Comparison of ENCODE assay signal across 8 cellular contexts in genomic region chr19:45419396-45419795, GRCh38. TPM values are rescaled to one million over a fixed set of nuclear protein-coding genes. Genes with fewer than 3 reads are reported as not detected.
A peak's percentile ranks its signal among the peaks of the same experiment; 100 is the strongest.
DNase-seq lines count a peak whose midpoint lies in the region; ATAC-seq and TF ChIP-seq lines count a peak whose summit lies in the region.

No MANE protein-coding gene starts in this region.

- peaks cover 21% of the 10 kb centered on the region for H3K79me2 ChIP-seq in OCI-LY3 (ENCODE audit: low read length)

- H3K4me1 Mint-ChIP-seq in activated CD4-positive, alpha-beta T cell treated with anti-CD3 and anti-CD28 coated beads, Interleukin-2, amount 10 ng/mL, durations not matched to agents 7 days and 5 days, result peaks cover 54% of the 10 kb centered on the region

- WGBS in spleen, 5 donors, result 3 to 14% (median 9%) methylated on average over 3 to 4 of the region's 4 CpGs

- H3K36me3 ChIP-seq in OCI-LY3 (replicated peaks; ENCODE audit: low read depth, low read length) (peaks cover 40% of the 10 kb centered on the region), spleen (peaks cover 0 to 83% (median 37%) of the 10 kb centered on the region in 6 donors), left ventricle myocardium inferior (peaks cover 56% of the 10 kb centered on the region)

- H3K4me3 ChIP-seq in OCI-LY3 (ENCODE audit: low read length) (peak overlapping the region; percentile 48), spleen (peak overlapping the region in 1 of 8 donors; percentile 32), left ventricle myocardium inferior (no peak overlapping the region)

- no peak for TF ChIP-seq CTCF in OCI-LY3 (IDR thresholded peaks at IDR 0.05; ENCODE audit: low read depth, low read length)
- no peak for TF ChIP-seq CTCF in spleen (IDR thresholded peaks at IDR 0.05 in 8 of 11, conservative IDR thresholded peaks at IDR 0.05 in 3 of 11)
- no peak for TF ChIP-seq CTCF in left ventricle myocardium inferior (IDR thresholded peaks at IDR 0.05; ENCODE audit: borderline replicate concordance)

- H2AFZ ChIP-seq in OCI-LY3 (ENCODE audit: low read depth, low read length), result no peak overlapping the region

- intact Hi-C loops in spleen (cut with DNase I; ENCODE audit: low total_unique reads), result no loop called here
- intact Hi-C loops in left ventricle myocardium inferior (cut with micrococcal nuclease), result no loop called here

- H3K27ac Mint-ChIP-seq in activated CD4-positive, alpha-beta T cell treated with anti-CD3 and anti-CD28 coated beads, Interleukin-2, amount 10 ng/mL, durations not matched to agents 7 days and 5 days, result peak overlapping the region; percentile 84

- TF ChIP-seq POLR2A in spleen (IDR thresholded peaks at IDR 0.05), result no peak

- H4K20me1 ChIP-seq in OCI-LY3 (ENCODE audit: insufficient read depth, low read length), result no peaks in the 10 kb centered on the region

- H3K4me3 Mint-ChIP-seq in activated CD4-positive, alpha-beta T cell treated with anti-CD3 and anti-CD28 coated beads, Interleukin-2, amount 10 ng/mL, durations not matched to agents 7 days and 5 days, result peak overlapping the region; percentile 30

- DNase-seq in activated CD4-positive, alpha-beta T cell treated with anti-CD3 and anti-CD28 coated beads, Interleukin-2, amount 10 ng/mL, durations not matched to agents 7 days and 5 days, result peak; percentile 38
- DNase-seq in activated CD4-positive, alpha-beta T cell treated with anti-CD3 and anti-CD28 coated beads for 4 hours, result no peak
- DNase-seq in spleen (peak; percentile 86), left ventricle myocardium inferior (no peak)
- DNase-seq in stimulated activated CD4-positive, alpha-beta T cell treated with anti-CD3 and anti-CD28 coated beads, Interleukin-4, amount 100 ng/mL, for 24 hours, result no peak

- peak overlapping the region; percentile 58 for H3K9ac ChIP-seq in OCI-LY3 (ENCODE audit: low read length)

- H3K27ac ChIP-seq in OCI-LY3 (ENCODE audit: low read length), result peak overlapping the region; percentile 78
- peak overlapping the region in 6 of 8 donors; percentile 29 to 81 (median 68) for H3K27ac ChIP-seq in spleen
- H3K27ac ChIP-seq in left ventricle myocardium inferior (replicated peaks), result no peak overlapping the region

- H3K27me3 ChIP-seq in OCI-LY3 (ENCODE audit: low read depth, low read length), result no peaks in the 10 kb centered on the region
- no peaks in the 10 kb centered on the region for H3K27me3 ChIP-seq in spleen (replicated peaks in 1 of 7)
- H3K27me3 ChIP-seq in left ventricle myocardium inferior (ENCODE audit: low read depth), result no peaks in the 10 kb centered on the region

- peaks cover 32% of the 10 kb centered on the region for H3K36me3 Mint-ChIP-seq in activated CD4-positive, alpha-beta T cell treated with anti-CD3 and anti-CD28 coated beads, Interleukin-2, amount 10 ng/mL, durations not matched to agents 7 days and 5 days (ENCODE audit: low read depth)

- ATAC-seq in HG02588 (IDR thresholded peaks at IDR 0.05; ENCODE audit: unreplicated experiment), result peak; percentile 43
- no peak for ATAC-seq in GM21786 (IDR thresholded peaks at IDR 0.05; ENCODE audit: unreplicated experiment)

- peak overlapping the region; percentile 73 for H3K4me2 ChIP-seq in OCI-LY3 (ENCODE audit: low read length)

- CTCF ChIA-PET in activated CD4-positive, alpha-beta T cell treated with anti-CD3 and anti-CD28 coated beads, Interleukin-2, amount 10 ng/mL, durations not matched to agents 7 days and 5 days (lab: Charles Lee), result interaction anchor here (0.5 to 1.1 kb wide), 3 partner anchors 18 to 261 kb away, joined by 3 to 4 read pairs (median 3); no protein-coding TSS in a partner anchor

- H3K9me3 Mint-ChIP-seq in activated CD4-positive, alpha-beta T cell treated with anti-CD3 and anti-CD28 coated beads, Interleukin-2, amount 10 ng/mL, durations not matched to agents 7 days and 5 days, result no peaks in the 10 kb centered on the region

- H3K9me3 ChIP-seq in OCI-LY3 (ENCODE audit: insufficient read depth, low read length) (no peaks in the 10 kb centered on the region), spleen (no peaks in the 10 kb centered on the region), left ventricle myocardium inferior (replicated peaks) (no peaks in the 10 kb centered on the region)

- H3K4me1 ChIP-seq in OCI-LY3 (ENCODE audit: low read length) (peaks cover 27% of the 10 kb centered on the region), spleen (peaks cover 15 to 64% (median 49%) of the 10 kb centered on the region in 6 donors), left ventricle myocardium inferior (peaks cover 45% of the 10 kb centered on the region)

- POLR2A ChIA-PET in activated CD4-positive, alpha-beta T cell treated with anti-CD3 and anti-CD28 coated beads, Interleukin-2, amount 10 ng/mL, durations not matched to agents 7 days and 5 days (lab: Charles Lee), result no interaction called here

- no peaks in the 10 kb centered on the region for H3K27me3 Mint-ChIP-seq in activated CD4-positive, alpha-beta T cell treated with anti-CD3 and anti-CD28 coated beads, Interleukin-2, amount 10 ng/mL, durations not matched to agents 7 days and 5 days

RNA-seq across cellular contexts. Expression of gene ERCC1, which starts 4.3 kb away (rescaled TPM):
- total RNA-seq in activated CD4-positive, alpha-beta T cell treated with anti-CD3 and anti-CD28 coated beads, Interleukin-2, amount 10 ng/mL, durations not matched to agents 7 days and 5 days, result 10 to 100 TPM; 59.9 to 66.1 TPM
- total RNA-seq in spleen (10 to 100 TPM; 47.3 to 69.4 (median 59.7) TPM), left ventricle myocardium inferior (108 TPM)
- 10 to 100 TPM; 45.3 to 54.6 (median 50.0) TPM for polyA plus RNA-seq in spleen

RNA-seq across cellular contexts. Expression of gene POLR1G, which starts 13.0 kb away (rescaled TPM):
- 1 to 10 TPM; 7.0 to 7.4 TPM for total RNA-seq in activated CD4-positive, alpha-beta T cell treated with anti-CD3 and anti-CD28 coated beads, Interleukin-2, amount 10 ng/mL, durations not matched to agents 7 days and 5 days
- 1 to 10 TPM; 2.6 to 4.3 (median 3.1) TPM for total RNA-seq in spleen
- polyA plus RNA-seq in spleen, result 1 to 10 TPM; 2.1 to 4.3 (median 2.5) TPM
- total RNA-seq in left ventricle myocardium inferior, result 5.2 TPM

RNA-seq across cellular contexts. Expression of gene PPP1R13L, which starts 14.5 kb away (rescaled TPM):
- total RNA-seq in activated CD4-positive, alpha-beta T cell treated with anti-CD3 and anti-CD28 coated beads, Interleukin-2, amount 10 ng/mL, durations not matched to agents 7 days and 5 days, result 10 to 100 TPM; 15.5 to 17.7 TPM
- total RNA-seq in spleen, result 10 to 100 TPM in 5 of 7 donors, 1 to 10 TPM in 2; 3.9 to 18.1 (median 12.5) TPM
- polyA plus RNA-seq in spleen, result 10 to 100 TPM in 1 of 3 donors, 1 to 10 TPM in 2; 7.5 to 13.2 (median 8.8) TPM
- total RNA-seq in left ventricle myocardium inferior, result 207 TPM

RNA-seq across cellular contexts. Expression of gene FOSB, which starts 48.4 kb away (rescaled TPM):
- total RNA-seq in activated CD4-positive, alpha-beta T cell treated with anti-CD3 and anti-CD28 coated beads, Interleukin-2, amount 10 ng/mL, durations not matched to agents 7 days and 5 days, result 10 to 100 TPM; 36.0 to 43.9 TPM
- total RNA-seq in spleen (10 to 100 TPM in 2 of 7 donors, 1 to 10 TPM in 4, under 1 TPM in 1; 0.92 to 41.7 (median 1.6) TPM), left ventricle myocardium inferior (0.33 TPM)
- polyA plus RNA-seq in spleen, result 1 to 10 TPM in 2 of 3 donors, under 1 TPM in 1; 0.42 to 2.2 (median 1.3) TPM

RNA-seq across cellular contexts. Expression of gene ERCC2, which starts 49.0 kb away (rescaled TPM):
- 10 to 100 TPM; 17.3 to 21.4 TPM for total RNA-seq in activated CD4-positive, alpha-beta T cell treated with anti-CD3 and anti-CD28 coated beads, Interleukin-2, amount 10 ng/mL, durations not matched to agents 7 days and 5 days
- total RNA-seq in spleen (10 to 100 TPM; 12.2 to 22.1 (median 14.7) TPM), left ventricle myocardium inferior (11.4 TPM)
- 10 to 100 TPM; 11.5 to 19.1 (median 17.3) TPM for polyA plus RNA-seq in spleen

Comparison
In these comparisons a context has a peak if more than half of its experiments do, and no peak if none do; other contexts are left out.
1. DNase-seq: peak in activated CD4-positive, alpha-beta T cell treated with anti-CD3 and anti-CD28 coated beads, Interleukin-2, amount 10 ng/mL, durations not matched to agents 7 days and 5 days (single experiment) and spleen (single experiment); none in activated CD4-positive, alpha-beta T cell treated with anti-CD3 and anti-CD28 coated beads for 4 hours (0 of 2), stimulated activated CD4-positive, alpha-beta T cell treated with anti-CD3 and anti-CD28 coated beads, Interleukin-4, amount 100 ng/mL, for 24 hours (single experiment) and left ventricle myocardium inferior (single experiment).
2. RNA of gene PPP1R13L, which starts 14.5 kb away (total RNA-seq): 207 TPM in left ventricle myocardium inferior (single experiment); 15.5 to 17.7 TPM in activated CD4-positive, alpha-beta T cell treated with anti-CD3 and anti-CD28 coated beads, Interleukin-2, amount 10 ng/mL, durations not matched to agents 7 days and 5 days and 3.9 to 18.1 TPM in spleen; every median in the first group is over 10 times any median in the second.